27 cellular contexts compared by ENCODE assay signal in the genomic region with DNA sequence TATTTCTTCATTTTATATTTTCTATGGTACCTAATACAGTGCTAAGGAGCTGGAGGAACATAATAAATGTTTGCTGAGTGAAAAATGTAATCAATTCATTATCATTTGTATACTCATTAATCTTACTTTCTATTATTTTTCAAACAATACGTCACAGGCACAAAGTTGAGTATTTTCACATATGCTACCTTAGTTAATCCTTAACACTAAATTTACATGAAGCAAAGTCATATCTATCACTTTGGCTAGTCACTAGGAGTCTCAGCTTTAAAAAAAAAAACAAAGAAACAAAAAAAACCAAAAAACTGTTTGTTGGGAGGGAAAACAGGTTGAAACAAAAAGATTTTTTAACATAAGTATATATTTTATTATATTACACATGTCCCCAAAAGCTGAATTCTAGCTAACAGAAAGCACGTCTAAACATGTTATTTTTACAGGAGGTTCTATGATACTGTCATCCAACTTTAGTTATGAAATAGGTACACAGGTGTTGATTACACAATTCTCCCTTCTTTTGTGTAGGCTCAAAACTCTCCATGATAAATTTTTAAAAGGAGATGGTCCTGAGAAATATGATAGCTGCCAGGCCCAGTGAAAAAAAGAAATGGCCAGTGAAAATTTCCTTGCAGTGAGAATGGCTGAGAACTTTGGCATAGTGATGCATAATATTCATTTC. TPM values are rescaled to one million over a fixed set of nuclear protein-coding genes. Genes with fewer than 3 reads are reported as not detected.
"Had no signal": no experiment of that assay in that cellular context is flagged by ENCODE, and none has a peak within 500 bp of the region (broad histone marks: within the 10 kb centered on the region; RNA-seq: fewer than 3 reads in every experiment).

No MANE protein-coding gene starts in this region.

- H3K4me3 ChIP-seq: esophagus muscularis mucosa, gastrocnemius medialis, ovary, psoas muscle, transverse colon had no signal

- H3K4me1 ChIP-seq: gastrocnemius medialis, psoas muscle had no signal

- H3K27me3 ChIP-seq: esophagus muscularis mucosa, gastrocnemius medialis, ovary, transverse colon had no signal

- DNase-seq: activated CD4-positive, alpha-beta T cell treated with anti-CD3 and anti-CD28 coated beads for 36 hours; activated CD4-positive, alpha-beta T cell treated with anti-CD3 and anti-CD28 coated beads, Interleukin-2, amount 50 U/mL, for 4 hours; activated CD4-positive, CD25-positive, alpha-beta regulatory T cell; activated naive CD4-positive, alpha-beta T cell; activated T-cell treated with anti-CD3 and anti-CD28 coated beads for 4 hours; activated T-cell treated with anti-CD3 and anti-CD28 coated beads, Interleukin-2, amount 50 U/mL, for 72 hours; anterior cingulate cortex; cortex of kidney; effector memory CD8-positive, alpha-beta T cell; gastrocnemius medialis; glutamatergic neuron; left cardiac atrium; naive thymus-derived CD4-positive, alpha-beta T cell; ovary; psoas muscle; stimulated activated CD4-positive, alpha-beta T cell treated with anti-CD3 and anti-CD28 coated beads, Interleukin-15, amount 100 ng/mL, for 24 hours; stimulated activated CD4-positive, alpha-beta T cell treated with anti-CD3 and anti-CD28 coated beads, Interleukin-2, amount 100 ng/mL, for 24 hours; stimulated activated naive CD4-positive, alpha-beta T cell; T-helper 1 cell; transverse colon had no signal

- H3K9me3 ChIP-seq: esophagus muscularis mucosa, gastrocnemius medialis, ovary, psoas muscle, transverse colon had no signal

- H3K36me3 ChIP-seq: ovary had no signal

- H3K27ac ChIP-seq: esophagus muscularis mucosa, gastrocnemius medialis, ovary, psoas muscle, transverse colon had no signal

- ATAC-seq: activated CD4-positive, alpha-beta T cell treated with anti-CD3 and anti-CD28 coated beads for 36 hours; activated naive CD4-positive, alpha-beta T cell treated with anti-CD3 and anti-CD28 coated beads, Interleukin-2, amount 50 U/mL, for 72 hours; activated T-cell treated with anti-CD3 and anti-CD28 coated beads, Interleukin-2, amount 50 U/mL, for 72 hours; effector memory CD8-positive, alpha-beta T cell; gastrocnemius medialis; left cardiac atrium; naive thymus-derived CD4-positive, alpha-beta T cell; psoas muscle had no signal

- FAIRE-seq: urothelium cell line had no signal

RNA-seq across cellular contexts. Expression of gene SAA1, which starts 41.5 kb away (rescaled TPM):
- total RNA-seq: activated CD4-positive, alpha-beta T cell treated with anti-CD3 and anti-CD28 coated beads for 36 hours; activated naive CD4-positive, alpha-beta T cell treated with anti-CD3 and anti-CD28 coated beads, Interleukin-2, amount 50 U/mL, for 72 hours; activated T-cell treated with anti-CD3 and anti-CD28 coated beads, Interleukin-2, amount 50 U/mL, for 72 hours; chondrocyte; mesothelial cell of epicardium; naive thymus-derived CD4-positive, alpha-beta T cell; temporal lobe had no signal
- polyA plus RNA-seq: naive thymus-derived CD4-positive, alpha-beta T cell; neural cell had no signal

RNA-seq across cellular contexts. Expression of gene SAA2, which starts 59.1 kb away (rescaled TPM):
- total RNA-seq: activated CD4-positive, alpha-beta T cell treated with anti-CD3 and anti-CD28 coated beads for 36 hours; activated naive CD4-positive, alpha-beta T cell treated with anti-CD3 and anti-CD28 coated beads, Interleukin-2, amount 50 U/mL, for 72 hours; chondrocyte; mesothelial cell of epicardium; naive thymus-derived CD4-positive, alpha-beta T cell; temporal lobe had no signal
- polyA plus RNA-seq: naive thymus-derived CD4-positive, alpha-beta T cell; neural cell had no signal
